In genomic region chr15:88546248-88547129, GRCh38 we compare ENCODE assay signal across 8 cellular contexts. TPM values are rescaled to one million over a fixed set of nuclear protein-coding genes. Genes with fewer than 3 reads are reported as not detected.
DNase-seq lines count a peak whose midpoint lies in the region; ATAC-seq and TF ChIP-seq lines count a peak whose summit lies in the region.

TSS of gene DET1 (minus strand) at chr15:88546681. CDS start at chr15:88531705, 14,976 bp downstream.

- H3K9me3 Mint-ChIP-seq in neural progenitor cell = no peaks in the 10 kb centered on the region

- H3K27me3 Mint-ChIP-seq in neural progenitor cell (ENCODE audit: insufficient read depth, low read depth) = no peaks in the 10 kb centered on the region

- peaks cover 27% of the 10 kb centered on the region for H3K4me1 ChIP-seq in HAP-1
- no peaks in the 10 kb centered on the region for H3K4me1 ChIP-seq in foreskin keratinocyte
- peaks cover under 1% of the 10 kb centered on the region for H3K4me1 ChIP-seq in neural progenitor cell
- peaks cover 16% of the 10 kb centered on the region for H3K4me1 ChIP-seq in stomach smooth muscle (ENCODE audit: control insufficient read depth, insufficient read depth, low read length)

- peaks cover 9% of the 10 kb centered on the region; the same call in 1 of the 2 replicates for H3K36me3 ChIP-seq in HAP-1 (replicated peaks)
- no peaks in the 10 kb centered on the region for H3K36me3 ChIP-seq in neural progenitor cell
- H3K36me3 ChIP-seq in stomach smooth muscle (ENCODE audit: control insufficient read depth in 2 of 2, insufficient read depth in 2 of 2, low read length in 2 of 2) = no peaks in the 10 kb centered on the region

- peaks cover 14% of the 10 kb centered on the region for H3K4me1 Mint-ChIP-seq in neural progenitor cell

- peak within 1 kb of the TSS; percentile 85 for H3K4me2 ChIP-seq in neural progenitor cell

- TF ChIP-seq CTCF in foreskin keratinocyte (conservative IDR thresholded peaks at IDR 0.05) (peak; percentile 94), neural progenitor cell (IDR thresholded peaks at IDR 0.05) (peak; percentile 83)

- peak; percentile 91 for DNase-seq in GF-D8 (lab: John Stamatoyannopoulos, UW)
- DNase-seq in HAP-1 (ENCODE audit: low spot score in 2 of 2) = peak; percentile 99 to 100
- peak; percentile 94 for DNase-seq in M059J (ENCODE audit: low read depth)
- DNase-seq in activated gamma-delta T cell (lab: John Stamatoyannopoulos, UW) = peak; percentile 89
- peak; percentile 90 to 93 for DNase-seq in foreskin keratinocyte
- peak; percentile 93 for DNase-seq in neural progenitor cell (ENCODE audit: low spot score)

- TF ChIP-seq POLR2A in Raji (IDR thresholded peaks at IDR 0.05; ENCODE audit: insufficient read depth, low read depth, low read length) = peak; percentile 68

- H3K9ac ChIP-seq in neural progenitor cell (no peak within 1 kb of the TSS), stomach smooth muscle (ENCODE audit: low read length in 2 of 2) (peak within 1 kb of the TSS; percentile 72 to 78)

- H3K36me3 Mint-ChIP-seq in neural progenitor cell = peaks cover 2% of the 10 kb centered on the region

- H3K4me3 ChIP-seq in HAP-1 (peak within 1 kb of the TSS; percentile 59), neural progenitor cell (peak within 1 kb of the TSS; percentile 78), stomach smooth muscle (ENCODE audit: low read length in 2 of 2) (peak within 1 kb of the TSS; percentile 83 to 88)

- H3F3A ChIP-seq in neural progenitor cell (ENCODE audit: low read depth) = peaks cover 3% of the 10 kb centered on the region

- H3K4me3 Mint-ChIP-seq in neural progenitor cell = peak within 1 kb of the TSS; percentile 91

- H4K20me1 ChIP-seq in neural progenitor cell (ENCODE audit: low read depth) = no peaks in the 10 kb centered on the region

- H3K27ac ChIP-seq in foreskin keratinocyte (peak within 1 kb of the TSS; percentile 90), neural progenitor cell (peak within 1 kb of the TSS; percentile 42), stomach smooth muscle (ENCODE audit: low read length) (peak within 1 kb of the TSS; percentile 70)

- H3K27me3 ChIP-seq in HAP-1 (ENCODE audit: low read depth) (no peaks in the 10 kb centered on the region), foreskin keratinocyte (no peaks in the 10 kb centered on the region), neural progenitor cell (no peaks in the 10 kb centered on the region), stomach smooth muscle (ENCODE audit: control insufficient read depth in 1 of 2, insufficient read depth in 2 of 2, low read length in 2 of 2) (no peaks in the 10 kb centered on the region)

- in situ Hi-C loops in HAP-1 (cut with MboI; ENCODE audit: low sequenced_read_pairs) = no loop called here

- peak within 1 kb of the TSS; percentile 50 for H3K27ac Mint-ChIP-seq in neural progenitor cell

- peak within 1 kb of the TSS; percentile 98 for H2AFZ ChIP-seq in neural progenitor cell (replicated peaks)

- no peaks in the 10 kb centered on the region for H3K9me3 ChIP-seq in HAP-1
- H3K9me3 ChIP-seq in neural progenitor cell (ENCODE audit: low read depth) = no peaks in the 10 kb centered on the region
- H3K9me3 ChIP-seq in stomach smooth muscle (ENCODE audit: control insufficient read depth in 2 of 2, low read length in 2 of 2) = no peaks in the 10 kb centered on the region

- H3K79me2 ChIP-seq in neural progenitor cell (ENCODE audit: low read depth) = no peaks in the 10 kb centered on the region

- ATAC-seq in foreskin keratinocyte = peak; percentile 99

RNA-seq across cellular contexts. Expression of gene DET1, which starts in this region (rescaled TPM):
- 2.4 and 6.7 TPM in 2 replicates for total RNA-seq in M059J (2014; rRNA removed; shearing (Covaris generic))
- 1.5 and 1.6 TPM in 2 replicates for total RNA-seq in foreskin keratinocyte
- polyA plus RNA-seq in foreskin keratinocyte = 1.1 and 1.3 TPM in 2 replicates
- 19.0 and 21.3 TPM in 2 replicates for total RNA-seq in neural progenitor cell (ENCODE audit: low replicate concordance)

Comparison
In these comparisons a context has a peak if more than half of its experiments do, and no peak if none do; other contexts are left out.
1. Peak in every context shown above with its lines: DNase-seq, ATAC-seq, H3K4me3 ChIP-seq and H3K27ac ChIP-seq.